12 cellular contexts compared by ENCODE assay signal in genomic region chr5:375336-375920, GRCh38. TPM values are rescaled to one million over a fixed set of nuclear protein-coding genes. Genes with fewer than 3 reads are reported as not detected.
DNase-seq lines count a peak whose midpoint lies in the region; ATAC-seq and TF ChIP-seq lines count a peak whose summit lies in the region.
"Had no signal": no experiment of that assay in that cellular context is flagged by ENCODE, and none has a peak within 500 bp of the region (broad histone marks: within the 10 kb centered on the region; RNA-seq: fewer than 3 reads in every experiment).

No MANE protein-coding gene starts in this region.

- POLR2A ChIA-PET in activated CD8-positive, alpha-beta T cell treated with anti-CD3 and anti-CD28 coated beads for 36 hours (lab: Charles Lee): interaction anchor here (1.5 to 4.9 kb wide), 2 partner anchors 8 to 17 kb away, joined by 7 to 24 read pairs; no protein-coding TSS in a partner anchor

- no peaks in the 10 kb centered on the region for H3K9me3 Mint-ChIP-seq in activated naive CD4-positive, alpha-beta T cell treated with anti-CD3 and anti-CD28 coated beads, Interleukin-2, amount 50 U/mL, for 24 hours
- peaks cover 3% of the 10 kb centered on the region for H3K9me3 Mint-ChIP-seq in activated CD8-positive, alpha-beta T cell treated with anti-CD3 and anti-CD28 coated beads for 36 hours
- peaks cover 1% of the 10 kb centered on the region for H3K9me3 Mint-ChIP-seq in glutamatergic neuron (ENCODE audit: unreplicated experiment)
- H3K9me3 Mint-ChIP-seq in stimulated activated naive CD8-positive, alpha-beta T cell treated with anti-CD3 and anti-CD28 coated beads, Interleukin-15, amount 100 ng/mL, for 72 hours: no peaks in the 10 kb centered on the region

- peaks cover 50% of the 10 kb centered on the region for H3K4me1 Mint-ChIP-seq in activated naive CD4-positive, alpha-beta T cell treated with anti-CD3 and anti-CD28 coated beads, Interleukin-2, amount 50 U/mL, for 24 hours
- H3K4me1 Mint-ChIP-seq in activated CD8-positive, alpha-beta T cell treated with anti-CD3 and anti-CD28 coated beads for 36 hours (ENCODE audit: low read depth): peaks cover 78% of the 10 kb centered on the region
- H3K4me1 Mint-ChIP-seq in glutamatergic neuron (ENCODE audit: low read depth, unreplicated experiment): peaks cover 6% of the 10 kb centered on the region
- peaks cover 91% of the 10 kb centered on the region for H3K4me1 Mint-ChIP-seq in stimulated activated naive CD8-positive, alpha-beta T cell treated with anti-CD3 and anti-CD28 coated beads, Interleukin-15, amount 100 ng/mL, for 72 hours

- H3K36me3 Mint-ChIP-seq in activated naive CD4-positive, alpha-beta T cell treated with anti-CD3 and anti-CD28 coated beads, Interleukin-2, amount 50 U/mL, for 24 hours: peaks cover 3% of the 10 kb centered on the region
- H3K36me3 Mint-ChIP-seq in activated CD8-positive, alpha-beta T cell treated with anti-CD3 and anti-CD28 coated beads for 36 hours (ENCODE audit: low read depth): peaks cover 39% of the 10 kb centered on the region
- H3K36me3 Mint-ChIP-seq in glutamatergic neuron (ENCODE audit: unreplicated experiment): no peaks in the 10 kb centered on the region

- H3K27ac Mint-ChIP-seq in activated naive CD4-positive, alpha-beta T cell treated with anti-CD3 and anti-CD28 coated beads, Interleukin-2, amount 50 U/mL, for 24 hours: peak overlapping the region; percentile 95
- peak overlapping the region; percentile 97 for H3K27ac Mint-ChIP-seq in activated CD8-positive, alpha-beta T cell treated with anti-CD3 and anti-CD28 coated beads for 36 hours
- no peak overlapping the region for H3K27ac Mint-ChIP-seq in glutamatergic neuron (ENCODE audit: unreplicated experiment)
- peak overlapping the region; percentile 98 to 99 for H3K27ac Mint-ChIP-seq in stimulated activated naive CD8-positive, alpha-beta T cell treated with anti-CD3 and anti-CD28 coated beads, Interleukin-15, amount 100 ng/mL, for 72 hours

- H3K27me3 Mint-ChIP-seq in activated naive CD4-positive, alpha-beta T cell treated with anti-CD3 and anti-CD28 coated beads, Interleukin-2, amount 50 U/mL, for 24 hours: peaks cover 2% of the 10 kb centered on the region
- H3K27me3 Mint-ChIP-seq in activated CD8-positive, alpha-beta T cell treated with anti-CD3 and anti-CD28 coated beads for 36 hours: no peaks in the 10 kb centered on the region
- peaks cover 14% of the 10 kb centered on the region for H3K27me3 Mint-ChIP-seq in glutamatergic neuron (ENCODE audit: unreplicated experiment)
- H3K27me3 Mint-ChIP-seq in stimulated activated naive CD8-positive, alpha-beta T cell treated with anti-CD3 and anti-CD28 coated beads, Interleukin-15, amount 100 ng/mL, for 72 hours: no peaks in the 10 kb centered on the region

- intact Hi-C loops in activated CD8-positive, alpha-beta T cell treated with anti-CD3 and anti-CD28 coated beads for 36 hours (cut with micrococcal nuclease): no loop called here

- CTCF ChIA-PET in activated CD8-positive, alpha-beta T cell treated with anti-CD3 and anti-CD28 coated beads for 36 hours (lab: Charles Lee): no interaction called here

- no peak for ATAC-seq in activated CD8-positive, alpha-beta T cell treated with anti-CD3 and anti-CD28 coated beads for 36 hours
- ATAC-seq in stimulated activated naive CD8-positive, alpha-beta T cell treated with anti-CD3 and anti-CD28 coated beads, Interleukin-15, amount 100 ng/mL, for 72 hours: no peak
- ATAC-seq: lower lobe of right lung had no signal

- no peak for DNase-seq in activated naive CD4-positive, alpha-beta T cell treated with Interleukin-2 at 50 U/mL for 16 hours
- no peak for DNase-seq in activated CD8-positive, alpha-beta T cell treated with anti-CD3 and anti-CD28 coated beads for 36 hours
- peak; percentile 7 for DNase-seq in glutamatergic neuron
- peak in 1 of 2 donors; percentile 12 for DNase-seq in stimulated activated naive CD8-positive, alpha-beta T cell treated with anti-CD3 and anti-CD28 coated beads, Interleukin-15, amount 100 ng/mL, for 72 hours
- DNase-seq in AML-193 (lab: John Stamatoyannopoulos, UW): no peak
- DNase-seq in RPMI8226: no peak
- DNase-seq in GOT3 (lab: John Stamatoyannopoulos, UW): no peak
- DNase-seq: effector CD4-positive, alpha-beta T cell; lower lobe of right lung; NCI-H1436 treated with DMSO at 0.1 percent for 48 hours; T1000 had no signal

- no peak for TF ChIP-seq CTCF in activated CD8-positive, alpha-beta T cell treated with anti-CD3 and anti-CD28 coated beads for 36 hours (IDR thresholded peaks at IDR 0.05)
- TF ChIP-seq CTCF in glutamatergic neuron (IDR thresholded peaks at IDR 0.05; ENCODE audit: partially characterized antibody, unreplicated experiment): no peak

- peak overlapping the region; percentile 15 for H3K4me3 Mint-ChIP-seq in activated naive CD4-positive, alpha-beta T cell treated with anti-CD3 and anti-CD28 coated beads, Interleukin-2, amount 50 U/mL, for 24 hours
- H3K4me3 Mint-ChIP-seq in activated CD8-positive, alpha-beta T cell treated with anti-CD3 and anti-CD28 coated beads for 36 hours: no peak overlapping the region
- no peak overlapping the region for H3K4me3 Mint-ChIP-seq in glutamatergic neuron (ENCODE audit: unreplicated experiment)
- H3K4me3 Mint-ChIP-seq in stimulated activated naive CD8-positive, alpha-beta T cell treated with anti-CD3 and anti-CD28 coated beads, Interleukin-15, amount 100 ng/mL, for 72 hours: peak overlapping the region; percentile 77 to 80

RNA-seq across cellular contexts. Expression of gene AHRR, which starts 53.9 kb away (rescaled TPM):
- total RNA-seq in activated CD8-positive, alpha-beta T cell treated with anti-CD3 and anti-CD28 coated beads for 36 hours: 10 to 100 TPM; 26.3 to 27.9 TPM
- total RNA-seq in glutamatergic neuron (ENCODE audit: unreplicated experiment): 2.0 TPM

Comparison
In these comparisons a context has a peak if more than half of its experiments do, and no peak if none do; other contexts are left out.
1. H3K4me3 Mint-ChIP-seq: peak in activated naive CD4-positive, alpha-beta T cell treated with anti-CD3 and anti-CD28 coated beads, Interleukin-2, amount 50 U/mL, for 24 hours (single experiment) and stimulated activated naive CD8-positive, alpha-beta T cell treated with anti-CD3 and anti-CD28 coated beads, Interleukin-15, amount 100 ng/mL, for 72 hours (2 of 2); none in activated CD8-positive, alpha-beta T cell treated with anti-CD3 and anti-CD28 coated beads for 36 hours (single experiment) and glutamatergic neuron (single experiment).